In the genomic region with DNA sequence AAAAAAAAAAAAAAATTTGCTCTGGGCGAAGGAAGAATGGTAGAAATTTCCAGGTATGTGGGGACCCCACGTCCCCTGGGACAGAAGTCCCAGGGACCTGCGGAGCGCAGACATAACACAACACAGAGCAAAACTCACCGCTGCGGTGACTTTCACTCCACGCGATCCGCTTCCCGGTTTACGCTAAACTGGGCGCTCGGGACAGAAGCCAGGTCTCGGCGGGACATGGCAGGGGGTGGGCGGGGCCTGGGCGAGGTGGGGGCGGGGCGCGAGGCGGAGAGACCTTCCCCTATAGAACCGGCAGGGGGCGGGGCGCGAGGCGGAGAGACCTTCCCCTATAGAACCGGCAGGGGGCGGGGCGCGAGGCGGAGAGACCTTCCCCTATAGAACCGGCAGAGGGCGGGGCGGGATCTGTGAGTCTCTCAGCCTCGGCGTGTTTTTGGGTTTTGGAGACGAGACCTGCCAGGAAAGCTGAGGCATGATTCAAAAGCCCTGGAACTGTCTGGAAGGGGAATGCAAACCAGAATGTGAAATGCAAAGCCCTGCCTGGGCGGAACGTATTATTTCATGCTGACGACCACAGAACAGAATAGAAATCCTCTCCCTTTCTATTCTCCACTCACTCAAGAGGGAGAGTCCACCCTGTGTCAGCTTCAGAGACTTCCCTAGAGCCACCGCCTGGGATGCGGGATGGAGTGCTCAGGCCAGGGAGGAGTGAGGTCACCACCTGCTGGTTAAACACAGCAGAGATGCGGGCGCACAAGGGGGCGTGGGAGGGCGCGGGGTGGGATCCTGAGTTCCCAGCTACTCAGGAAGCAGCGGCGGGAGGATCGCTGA, we compare ENCODE assay signal across 8 cellular contexts. TPM values are rescaled to one million over a fixed set of nuclear protein-coding genes. Genes with fewer than 3 reads are reported as not detected.
DNase-seq lines count a peak whose midpoint lies in the region; ATAC-seq and TF ChIP-seq lines count a peak whose summit lies in the region.

No MANE protein-coding gene starts in this region.

- no peaks in the 10 kb centered on the region for H3K9me3 ChIP-seq in GM23248 (ENCODE audit: low read depth)
- H3K9me3 ChIP-seq in neural progenitor cell (ENCODE audit: low read depth): no peaks in the 10 kb centered on the region

- DNase-seq in GM23248: peak; percentile 91
- peak; percentile 62 for DNase-seq in RWPE1 (ENCODE audit: low spot score)
- peak; percentile 67 for DNase-seq in activated gamma-delta T cell treated with anti-CD3 and anti-CD28 coated beads, Interleukin-2, amount 50 U/mL, for 16 hours (ENCODE audit: low read depth)
- peak; percentile 75 to 89 for DNase-seq in foreskin fibroblast
- peak; percentile 96 for DNase-seq in neural progenitor cell (ENCODE audit: low spot score)
- DNase-seq in stimulated activated naive CD8-positive, alpha-beta T cell treated with anti-CD3 and anti-CD28 coated beads, Interleukin-15, Interleukin-2, amounts not matched to agents 100 U/mL and 50 U/mL, for 24 hours: peak; percentile 75

- TF ChIP-seq CTCF in RWPE1 (conservative IDR thresholded peaks at IDR 0.05; ENCODE audit: low read depth) (no peak), foreskin fibroblast (IDR thresholded peaks at IDR 0.05; ENCODE audit: low read depth, low read length) (peak; percentile 15), neural progenitor cell (IDR thresholded peaks at IDR 0.05) (peak; percentile 72)

- H3K27me3 ChIP-seq in GM23248 (replicated peaks; ENCODE audit: insufficient read depth) (no peaks in the 10 kb centered on the region), neural progenitor cell (peaks cover 15% of the 10 kb centered on the region)

- H3K4me1 ChIP-seq in GM23248 (ENCODE audit: insufficient read depth): peaks cover 20% of the 10 kb centered on the region
- H3K4me1 ChIP-seq in neural progenitor cell: peaks cover 9% of the 10 kb centered on the region

- H2AFZ ChIP-seq in GM23248: peak overlapping the region; percentile 88
- H2AFZ ChIP-seq in neural progenitor cell (replicated peaks): peak overlapping the region; percentile 88

- H3K9me2 ChIP-seq in GM23248 (ENCODE audit: insufficient read depth): no peaks in the 10 kb centered on the region

- H3K36me3 Mint-ChIP-seq in neural progenitor cell: no peaks in the 10 kb centered on the region

- peak overlapping the region; percentile 66 for H3K9ac ChIP-seq in GM23248
- H3K9ac ChIP-seq in neural progenitor cell: no peak overlapping the region

- H3K27ac Mint-ChIP-seq in neural progenitor cell: no peak overlapping the region

- H3F3A ChIP-seq in GM23248 (ENCODE audit: insufficient read depth): peaks cover 9% of the 10 kb centered on the region; the same call in 1 of the 2 replicates
- H3F3A ChIP-seq in neural progenitor cell (ENCODE audit: low read depth): peaks cover 9% of the 10 kb centered on the region

- H3K27ac ChIP-seq in GM23248: peak overlapping the region; percentile 1; the same call in 1 of the 2 replicates
- 0 out of 2 replicates have a peak overlapping the region, but pooled peaks have one; percentile 9 for H3K27ac ChIP-seq in RWPE1
- H3K27ac ChIP-seq in neural progenitor cell: no peak overlapping the region

- H3K36me3 ChIP-seq in GM23248 (ENCODE audit: low read depth): no peaks in the 10 kb centered on the region
- H3K36me3 ChIP-seq in neural progenitor cell: no peaks in the 10 kb centered on the region

- peak; percentile 91 for ATAC-seq in stimulated activated naive CD8-positive, alpha-beta T cell treated with anti-CD3 and anti-CD28 coated beads, Interleukin-15, Interleukin-2, amounts not matched to agents 100 U/mL and 50 U/mL, for 24 hours
- ATAC-seq in GM21367 (IDR thresholded peaks at IDR 0.05; ENCODE audit: unreplicated experiment) (no peak), GM21423 (IDR thresholded peaks at IDR 0.05; ENCODE audit: unreplicated experiment) (no peak)

- in situ Hi-C loops in GM23248 (cut with MboI): no loop called here

- H3K4me2 ChIP-seq in GM23248 (ENCODE audit: unreplicated experiment) (peak overlapping the region; percentile 89), neural progenitor cell (peak overlapping the region; percentile 89)

- H3K4me3 ChIP-seq in GM23248 (peak overlapping the region; percentile 82), foreskin fibroblast (ENCODE audit: low read depth in 1 of 2, low read length in 2 of 2) (peak overlapping the region; percentile 54 to 76), neural progenitor cell (peak overlapping the region; percentile 56)

- H4K20me1 ChIP-seq in GM23248 (ENCODE audit: insufficient read depth) (no peaks in the 10 kb centered on the region), neural progenitor cell (ENCODE audit: low read depth) (no peaks in the 10 kb centered on the region)

- peaks cover 12% of the 10 kb centered on the region for H3K27me3 Mint-ChIP-seq in neural progenitor cell (ENCODE audit: insufficient read depth, low read depth)

- POLR2A ChIA-PET in RWPE1 (lab: Yijun Ruan, JAX; ENCODE audit: low non-redundant PET): no interaction called here

- CTCF ChIA-PET in RWPE1 (lab: Yijun Ruan, JAX): interaction anchor here (0.6 to 1.4 kb wide), 7 partner anchors 11 to 1637 kb away, joined by 3 to 5 read pairs (median 3); no protein-coding TSS in a partner anchor

- H3K9me3 Mint-ChIP-seq in neural progenitor cell: peaks cover 28% of the 10 kb centered on the region

- peaks cover 11% of the 10 kb centered on the region for H3K4me1 Mint-ChIP-seq in neural progenitor cell

- H3K79me2 ChIP-seq in GM23248 (ENCODE audit: insufficient read depth): no peaks in the 10 kb centered on the region
- H3K79me2 ChIP-seq in neural progenitor cell (ENCODE audit: low read depth): no peaks in the 10 kb centered on the region

- H3K4me3 Mint-ChIP-seq in neural progenitor cell: peak overlapping the region; percentile 86

- WGBS in GM23248 (ENCODE audit: low coverage in 1 of 2, low lambda C conversion rate in 2 of 2, missing lambda C conversion rate in 2 of 2), 2 experiments: 1 to 2% methylated on average over 32 to 50 of the region's 50 CpGs

RNA-seq across cellular contexts. Expression of gene ERVV-1, which starts 20.2 kb away (rescaled TPM):
- not detected in 2 replicates for total RNA-seq in GM23248 (2014; rRNA removed; shearing (Covaris generic))
- not detected in 2 replicates for polyA plus RNA-seq in GM23248 (2016; fragmentation: Nextera tagmentation; extraction: Ambion mirVana)
- not detected in 2 replicates for total RNA-seq in neural progenitor cell (ENCODE audit: low replicate concordance)

RNA-seq across cellular contexts. Expression of gene ZNF816, which starts 30.9 kb away (rescaled TPM):
- total RNA-seq in GM23248 (2014; rRNA removed; shearing (Covaris generic)): 3.0 and 6.7 TPM in 2 replicates
- polyA plus RNA-seq in GM23248 (2016; fragmentation: Nextera tagmentation; extraction: Ambion mirVana): 4.3 and 4.7 TPM in 2 replicates
- total RNA-seq in neural progenitor cell (ENCODE audit: low replicate concordance): 22.9 and 27.7 TPM in 2 replicates

RNA-seq across cellular contexts. Expression of gene ERVV-2, which starts 51.0 kb away (rescaled TPM):
- total RNA-seq in GM23248 (2014; rRNA removed; shearing (Covaris generic)): not detected in 2 replicates
- not detected in 2 replicates for polyA plus RNA-seq in GM23248 (2016; fragmentation: Nextera tagmentation; extraction: Ambion mirVana)
- total RNA-seq in neural progenitor cell (ENCODE audit: low replicate concordance): 0.06 TPM in 1 of 2 replicates, not detected in the other
